In the genomic region with DNA sequence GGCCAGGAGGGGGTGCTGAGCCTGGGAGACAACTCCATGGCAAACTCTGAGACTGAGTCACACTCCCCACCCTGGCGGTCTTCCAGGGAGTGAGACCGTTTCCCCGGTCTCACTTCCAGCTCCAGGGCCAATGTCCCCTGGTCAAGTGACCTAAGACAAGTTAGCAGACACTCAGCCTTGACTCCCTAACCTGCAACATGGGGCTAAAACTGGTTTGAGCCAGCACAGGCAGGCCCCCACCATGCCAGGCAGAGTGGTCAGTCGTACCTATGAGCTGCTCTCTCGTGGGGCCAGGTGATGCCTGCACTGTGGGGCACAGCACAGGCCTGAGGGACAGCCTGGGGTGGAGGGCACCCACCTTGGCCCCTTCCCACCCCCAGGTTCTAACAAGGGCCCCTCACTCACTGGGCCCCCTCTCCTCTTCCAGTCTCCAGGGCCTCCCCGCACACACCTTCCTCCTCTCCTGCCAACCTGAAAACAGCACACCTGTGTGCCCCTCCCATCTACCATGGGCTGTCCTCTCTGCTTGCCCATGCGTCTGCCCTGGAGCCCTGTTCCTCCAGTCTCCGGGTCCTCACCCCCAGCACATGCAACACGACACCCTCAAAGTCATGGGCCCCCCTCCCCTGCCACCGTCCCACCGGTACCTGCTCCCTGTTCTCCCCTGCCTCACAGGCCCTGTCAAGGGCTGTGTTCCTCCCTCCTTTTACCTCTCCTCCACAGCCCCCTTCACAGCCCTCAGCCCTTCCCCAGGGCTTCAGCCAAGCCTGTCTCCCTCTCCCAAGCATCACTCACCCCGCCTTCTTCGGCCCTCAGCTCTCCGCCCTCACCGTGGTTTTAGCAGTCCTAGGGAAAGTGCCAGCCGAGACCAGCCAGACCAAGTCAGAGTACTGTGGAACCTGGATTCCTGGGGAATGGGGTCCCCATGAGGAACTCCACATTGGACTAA, we compare ENCODE assay signal across 13 cellular contexts. TPM values are rescaled to one million over a fixed set of nuclear protein-coding genes. Genes with fewer than 3 reads are reported as not detected.
DNase-seq lines count a peak whose midpoint lies in the region; ATAC-seq and TF ChIP-seq lines count a peak whose summit lies in the region.
"Had no signal": no experiment of that assay in that cellular context is flagged by ENCODE, and none has a peak within 500 bp of the region (broad histone marks: within the 10 kb centered on the region; RNA-seq: fewer than 3 reads in every experiment).

No MANE protein-coding gene starts in this region.

- in situ Hi-C loops in transverse colon (cut with MboI; ENCODE audit: low pct_ligation_motif_present in 1 of 4, low pct_unique_long_range_greater_than_20kb in 1 of 4, low sequenced_read_pairs in 3 of 4) = no loop called here

- H3K27me3 ChIP-seq in lower lobe of right lung (ENCODE audit: low read depth) (no peaks in the 10 kb centered on the region), transverse colon (no peaks in the 10 kb centered on the region)

- H3K36me3 ChIP-seq in lower lobe of right lung (peaks cover 5% of the 10 kb centered on the region), transverse colon (no peaks in the 10 kb centered on the region)

- H3K27ac ChIP-seq in coronary artery (peak overlapping the region; percentile 81 to 87), lower lobe of right lung (peak overlapping the region; percentile 58), transverse colon (peak overlapping the region; percentile 52 to 83 (median 68))

- ATAC-seq in lower lobe of right lung (no peak), GM18858 (IDR thresholded peaks at IDR 0.05; ENCODE audit: unreplicated experiment) (no peak), HG02798 (IDR thresholded peaks at IDR 0.05; ENCODE audit: poor library complexity, unreplicated experiment) (no peak)
- ATAC-seq: natural killer cell treated with Interleukin-12 subunit alpha and Interleukin-12 subunit beta and Interleukin-15 and Interleukin-18, amount 100 ng/mL, for 72 hours had no signal

- no peak for TF ChIP-seq POLR2A in transverse colon (IDR thresholded peaks at IDR 0.05)

- no peaks in the 10 kb centered on the region for H3K9me3 ChIP-seq in lower lobe of right lung
- H3K9me3 ChIP-seq in transverse colon = no peaks in the 10 kb centered on the region

- TF ChIP-seq CTCF in coronary artery (IDR thresholded peaks at IDR 0.05) = no peak
- no peak for TF ChIP-seq CTCF in lower lobe of right lung (IDR thresholded peaks at IDR 0.05)
- no peak for TF ChIP-seq CTCF in transverse colon (IDR thresholded peaks at IDR 0.05)

- intact Hi-C loops in lower lobe of right lung (cut with DNase I) (no loop called here), transverse colon (cut with DNase I; ENCODE audit: low total_unique reads) (no loop called here)

- TF ChIP-seq EP300 in transverse colon (IDR thresholded peaks at IDR 0.05; ENCODE audit: low read depth) = no peak

- H3K4me1 ChIP-seq in lower lobe of right lung (peaks cover 53% of the 10 kb centered on the region), transverse colon (peaks cover 23 to 65% (median 47%) of the 10 kb centered on the region in 4 donors)

- peak; percentile 60 for DNase-seq in HT1080 (ENCODE audit: low read depth)
- no peak for DNase-seq in coronary artery (ENCODE audit: low spot score)
- peak; percentile 41 for DNase-seq in lower lobe of right lung
- no peak for DNase-seq in transverse colon
- no peak for DNase-seq in middle frontal gyrus (ENCODE audit: extremely low spot score, low spot score)
- DNase-seq: DMS53; NCI-H2081 treated with DMSO at 0.1 percent for 48 hours; stimulated activated CD4-positive, alpha-beta T cell treated with anti-CD3 and anti-CD28 coated beads, Interleukin-4, amount 100 ng/mL, for 24 hours had no signal

- 48 to 73% methylated on average over 7 to 14 of the region's 16 CpGs for whole genome bisulfite sequencing in transverse colon (ENCODE audit: low coverage in 1 of 2), 2 donors

- H3K4me3 ChIP-seq in coronary artery = no peak overlapping the region
- H3K4me3 ChIP-seq in lower lobe of right lung = no peak overlapping the region
- peak overlapping the region in 1 of 4 donors; percentile 2 for H3K4me3 ChIP-seq in transverse colon

RNA-seq across cellular contexts. Expression of gene GPR17, which starts 1.6 kb away (rescaled TPM):
- not detected in 2 replicates for total RNA-seq in HT1080 (2014; rRNA removed; shearing (Covaris generic))
- not detected in 2 replicates for polyA plus RNA-seq in HT1080 (2015; cell fraction: cytosol; rRNA removed)
- not detected in 2 replicates for polyA plus RNA-seq in HT1080 (2015; cell fraction: nucleus; rRNA removed)
- total RNA-seq in lower lobe of right lung (0.18 TPM), transverse colon (under 1 TPM in 1 of 4 donors, not detected in 3; 0.14 TPM)
- total RNA-seq: bronchial epithelial cell; natural killer cell treated with Interleukin-12 subunit alpha and Interleukin-12 subunit beta and Interleukin-15 and Interleukin-18, amount 100 ng/mL, for 72 hours; SK-MEL-5 had no signal

RNA-seq across cellular contexts. Expression of gene LIMS2, which starts 27.8 kb away (rescaled TPM):
- total RNA-seq in HT1080 (2014; rRNA removed; shearing (Covaris generic)) = 0.26 and 0.47 TPM in 2 replicates
- 0.79 and 0.96 TPM in 2 replicates for polyA plus RNA-seq in HT1080 (2015; cell fraction: cytosol; rRNA removed)
- polyA plus RNA-seq in HT1080 (2015; cell fraction: nucleus; rRNA removed) = 0.23 and 0.53 TPM in 2 replicates
- total RNA-seq in lower lobe of right lung (148 TPM), transverse colon (100 to 1,000 TPM in 2 of 4 donors, 10 to 100 TPM in 2; 34.5 to 198 (median 91.3) TPM)
- total RNA-seq: natural killer cell treated with Interleukin-12 subunit alpha and Interleukin-12 subunit beta and Interleukin-15 and Interleukin-18, amount 100 ng/mL, for 72 hours had no signal

RNA-seq across cellular contexts. Expression of gene SFT2D3, which starts 53.8 kb away (rescaled TPM):
- 3.6 and 4.7 TPM in 2 replicates for total RNA-seq in HT1080 (2014; rRNA removed; shearing (Covaris generic))
- 5.6 TPM in 2 replicates for polyA plus RNA-seq in HT1080 (2015; cell fraction: cytosol; rRNA removed)
- polyA plus RNA-seq in HT1080 (2015; cell fraction: nucleus; rRNA removed) = 4.1 and 4.3 TPM in 2 replicates
- total RNA-seq in lower lobe of right lung (7.4 TPM), transverse colon (10 to 100 TPM in 1 of 4 donors, 1 to 10 TPM in 3; 6.8 to 13.7 (median 8.3) TPM)

Comparison
In these comparisons a context has a peak if more than half of its experiments do, and no peak if none do; other contexts are left out.
1. DNase-seq: peak in HT1080 (single experiment) and lower lobe of right lung (single experiment); none in coronary artery (single experiment), transverse colon (single experiment) and middle frontal gyrus (single experiment).
2. RNA of gene LIMS2, which starts 27.8 kb away (total RNA-seq): 148 TPM in lower lobe of right lung (single experiment) and 34.5 to 198 TPM in transverse colon; 0.26 to 0.47 TPM in HT1080; every median in the first group is over 10 times any median in the second.
3. Peak in every context shown above with its lines, with median percentiles within 50 percentile points of each other: H3K27ac ChIP-seq.